1 cellular context compared by ENCODE assay signal in the genomic region with DNA sequence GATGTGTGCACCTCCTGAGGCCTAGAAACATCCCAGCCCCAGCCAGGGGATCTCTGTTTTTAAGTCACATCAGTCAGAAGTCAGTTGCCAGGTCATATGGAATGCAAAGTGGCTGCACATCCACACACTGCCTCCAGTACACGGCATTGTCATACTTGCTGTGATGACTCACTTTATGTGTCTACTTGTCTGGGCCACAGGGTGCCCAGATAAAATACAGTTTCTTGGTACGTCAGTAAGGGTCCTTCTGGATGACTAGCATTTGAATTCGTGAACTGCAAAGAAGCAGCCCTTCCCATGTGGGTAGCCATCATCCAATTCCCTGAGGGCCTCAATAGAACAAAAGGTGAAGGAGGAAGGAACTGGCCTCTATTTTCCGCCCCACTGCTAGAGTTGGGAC.
TF ChIP-seq lines count a peak whose summit lies in the region.

No MANE protein-coding gene starts in this region.

TF ChIP-seq in HEK293T, 16 proteins besides CTCF, POLR2A, EP300 and RAD21:
- TF ChIP-seq LEF1 (IDR thresholded peaks at IDR 0.05; ENCODE audit: borderline replicate concordance) (no peak), HDGF (IDR thresholded peaks at IDR 0.05; ENCODE audit: borderline replicate concordance) (no peak), FOXM1 (IDR thresholded peaks at IDR 0.05; ENCODE audit: borderline replicate concordance) (no peak), CTBP1 (IDR thresholded peaks at IDR 0.05; ENCODE audit: borderline replicate concordance) (no peak), NFRKB (IDR thresholded peaks at IDR 0.05) (no peak)
- TF ChIP-seq, protein P1, sequence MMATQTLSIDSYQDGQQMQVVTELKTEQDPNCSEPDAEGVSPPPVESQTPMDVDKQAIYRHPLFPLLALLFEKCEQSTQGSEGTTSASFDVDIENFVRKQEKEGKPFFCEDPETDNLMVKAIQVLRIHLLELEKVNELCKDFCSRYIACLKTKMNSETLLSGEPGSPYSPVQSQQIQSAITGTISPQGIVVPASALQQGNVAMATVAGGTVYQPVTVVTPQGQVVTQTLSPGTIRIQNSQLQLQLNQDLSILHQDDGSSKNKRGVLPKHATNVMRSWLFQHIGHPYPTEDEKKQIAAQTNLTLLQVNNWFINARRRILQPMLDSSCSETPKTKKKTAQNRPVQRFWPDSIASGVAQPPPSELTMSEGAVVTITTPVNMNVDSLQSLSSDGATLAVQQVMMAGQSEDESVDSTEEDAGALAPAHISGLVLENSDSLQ (IDR thresholded peaks at IDR 0.05): no peak
